ENCODE assay signal across 8 cellular contexts in genomic region chr1:23018661-23019093, GRCh38. TPM values are rescaled to one million over a fixed set of nuclear protein-coding genes. Genes with fewer than 3 reads are reported as not detected.
DNase-seq lines count a peak whose midpoint lies in the region; ATAC-seq and TF ChIP-seq lines count a peak whose summit lies in the region.

No MANE protein-coding gene starts in this region.

- peaks cover 48% of the 10 kb centered on the region for H3K79me2 ChIP-seq in osteoblast (ENCODE audit: insufficient read depth, low read length)

- no peak for TF ChIP-seq CTCF in osteoblast (IDR thresholded peaks at IDR 0.05; ENCODE audit: extremely low read depth, low read depth, low read length)

- DNase-seq in NCI-H748 (lab: John Stamatoyannopoulos, UW; ENCODE audit: unreplicated experiment) (peak; percentile 37), NCI-H748 treated with DMSO at 0.1 percent for 48 hours (lab: John Stamatoyannopoulos, UW) (no peak), RPMI8226 (peak; percentile 13), osteoblast (ENCODE audit: insufficient read length, low spot score, missing footprints) (peak; percentile 73), A172 (ENCODE audit: low spot score) (no peak), SKM-1 (lab: John Stamatoyannopoulos, UW; ENCODE audit: unreplicated experiment) (no peak)

- peak overlapping the region; percentile 99 for H2AFZ ChIP-seq in osteoblast (ENCODE audit: low read length)

- H3K9me3 ChIP-seq in osteoblast (ENCODE audit: low read depth, low read length), result no peaks in the 10 kb centered on the region

- peak; percentile 2 for ATAC-seq in esophagus mucosa
- ATAC-seq in GM19455 (IDR thresholded peaks at IDR 0.05; ENCODE audit: unreplicated experiment), result no peak

- peak overlapping the region; percentile 96 for H3K4me2 ChIP-seq in osteoblast (ENCODE audit: insufficient read depth, low read length)

- no peaks in the 10 kb centered on the region for H3K27me3 ChIP-seq in osteoblast (ENCODE audit: insufficient read depth, low read length)

- H3K27ac ChIP-seq in osteoblast (ENCODE audit: low read depth, low read length), result peak overlapping the region; percentile 89

- peaks cover 9% of the 10 kb centered on the region for H3K4me1 ChIP-seq in osteoblast (ENCODE audit: insufficient read depth, low read length)

- no peaks in the 10 kb centered on the region for H3K36me3 ChIP-seq in osteoblast (ENCODE audit: insufficient read depth, low read length)

- peaks cover 34% of the 10 kb centered on the region for H4K20me1 ChIP-seq in osteoblast (ENCODE audit: insufficient read depth, low read length)

- H3K4me3 ChIP-seq in osteoblast (ENCODE audit: insufficient read depth, low read length), result peak overlapping the region; percentile 99

RNA-seq across cellular contexts. Expression of gene KDM1A, which starts 0.6 kb away (rescaled TPM):
- 44.5 TPM for total RNA-seq in esophagus mucosa
- 101 and 103 TPM in 2 replicates for total RNA-seq in osteoblast
- total RNA-seq in A172 (2014; rRNA removed; shearing (Covaris generic)), result 245 and 327 TPM in 2 replicates

RNA-seq across cellular contexts. Expression of gene TEX46, which starts 3.0 kb away (rescaled TPM):
- total RNA-seq in esophagus mucosa (not detected), osteoblast (not detected in 2 replicates)
- total RNA-seq in A172 (2014; rRNA removed; shearing (Covaris generic)), result not detected in 2 replicates

RNA-seq across cellular contexts. Expression of gene LACTBL1, which starts 46.0 kb away (rescaled TPM):
- total RNA-seq in esophagus mucosa (not detected), osteoblast (under 0.01 TPM in 1 of 2 replicates, not detected in the other)
- total RNA-seq in A172 (2014; rRNA removed; shearing (Covaris generic)), result not detected in 2 replicates

Comparison
In these comparisons a context has a peak if more than half of its experiments do, and no peak if none do; other contexts are left out.
1. DNase-seq: peak in NCI-H748 (single experiment), RPMI8226 (single experiment) and osteoblast (single experiment); none in NCI-H748 treated with DMSO at 0.1 percent for 48 hours (single experiment), A172 (single experiment) and SKM-1 (single experiment).